13 cellular contexts compared by ENCODE assay signal in genomic region chr14:65070710-65071033, GRCh38. TPM values are rescaled to one million over a fixed set of nuclear protein-coding genes. Genes with fewer than 3 reads are reported as not detected.
DNase-seq lines count a peak whose midpoint lies in the region; ATAC-seq and TF ChIP-seq lines count a peak whose summit lies in the region.
"Had no signal": no experiment of that assay in that cellular context is flagged by ENCODE, and none has a peak within 500 bp of the region (broad histone marks: within the 10 kb centered on the region; RNA-seq: fewer than 3 reads in every experiment).

No MANE protein-coding gene starts in this region.

- H2BK5ac ChIP-seq in mesenchymal stem cell (ENCODE audit: low read depth, low read length, poor library complexity, severe bottlenecking), result no peak overlapping the region

- no peaks in the 10 kb centered on the region for H3K27me3 ChIP-seq in SJCRH30
- H3K27me3 ChIP-seq in mesenchymal stem cell (ENCODE audit: control insufficient read depth in 1 of 2, insufficient read depth in 1 of 2, low read length in 2 of 2), result no peaks in the 10 kb centered on the region
- H3K27me3 ChIP-seq: BLaER1 had no signal

- H3K4me2 ChIP-seq in mesenchymal stem cell (ENCODE audit: low read length, poor library complexity, severe bottlenecking), result no peak overlapping the region
- H3K4me2 ChIP-seq: BLaER1 had no signal

- no peak overlapping the region for H2BK15ac ChIP-seq in mesenchymal stem cell (ENCODE audit: low read depth, poor library complexity, severe bottlenecking)

- no peak overlapping the region for H4K8ac ChIP-seq in mesenchymal stem cell (ENCODE audit: low read length)

- H4K91ac ChIP-seq in mesenchymal stem cell (ENCODE audit: low read length), result no peak overlapping the region

- H2AFZ ChIP-seq in mesenchymal stem cell (ENCODE audit: low read depth, low read length), result no peak overlapping the region

- no peak overlapping the region for H3K9ac ChIP-seq in mesenchymal stem cell (ENCODE audit: low read length)
- H3K9ac ChIP-seq: BLaER1 had no signal

- no peaks in the 10 kb centered on the region for H3K36me3 ChIP-seq in SJCRH30
- H3K36me3 ChIP-seq in mesenchymal stem cell (ENCODE audit: control insufficient read depth in 1 of 2, insufficient read depth in 2 of 2, low read depth in 1 of 2, low read length in 2 of 2), result peaks cover 44 to 88% of the 10 kb centered on the region in 2 experiments

- H3K79me1 ChIP-seq in mesenchymal stem cell (replicated peaks; ENCODE audit: low read length, poor library complexity, severe bottlenecking), result peaks cover 27% of the 10 kb centered on the region

- H3K23ac ChIP-seq in mesenchymal stem cell (ENCODE audit: low read length in 2 of 2), result no peak overlapping the region

- no peaks in the 10 kb centered on the region for H3K9me3 ChIP-seq in SJCRH30 (replicated peaks)
- no peaks in the 10 kb centered on the region for H3K9me3 ChIP-seq in mesenchymal stem cell (ENCODE audit: control insufficient read depth, low read length)
- H3K9me3 ChIP-seq: BLaER1 had no signal

- no peak for TF ChIP-seq CTCF in C4-2B (conservative IDR thresholded peaks at IDR 0.05)

- no peak overlapping the region for H3K14ac ChIP-seq in mesenchymal stem cell (ENCODE audit: low read length in 2 of 2)

- H2AK5ac ChIP-seq in mesenchymal stem cell (ENCODE audit: low read length, severe bottlenecking), result no peak overlapping the region

- ATAC-seq in GM19467 (IDR thresholded peaks at IDR 0.05; ENCODE audit: unreplicated experiment), result peak; percentile 45
- ATAC-seq: K562; stimulated activated memory B cell treated with anti-CD40 and anti-IgM and Interleukin-4, amounts not matched to agents 10 μg/mL and 1 μg/mL and 100 μg/mL, for 72 hours had no signal

- no peak overlapping the region for H2BK120ac ChIP-seq in mesenchymal stem cell (ENCODE audit: low read depth, low read length)

- 95% methylated on average over 4 of the region's 4 CpGs for WGBS in mesenchymal stem cell

- no peak overlapping the region for H3K18ac ChIP-seq in mesenchymal stem cell (ENCODE audit: low read depth in 1 of 2, low read length in 2 of 2)

- no peaks in the 10 kb centered on the region for H3K4me1 ChIP-seq in SJCRH30
- peaks cover 5% of the 10 kb centered on the region for H3K4me1 ChIP-seq in mesenchymal stem cell (ENCODE audit: control insufficient read depth, insufficient read depth, low read depth, low read length)

- H3K27ac ChIP-seq in C4-2B (peak overlapping the region; percentile 55), SJCRH30 (no peak overlapping the region), mesenchymal stem cell (ENCODE audit: low read length, poor library complexity, severe bottlenecking) (no peak overlapping the region)
- H3K27ac ChIP-seq: BLaER1 had no signal

- DNase-seq in NCI-H69 (lab: John Stamatoyannopoulos, UW) (peak; percentile 86), iPS-NIHi11 (ENCODE audit: low spot score) (peak; percentile 25), SJCRH30 (no peak), NCI-H524 (lab: John Stamatoyannopoulos, UW) (no peak), mesenchymal stem cell (no peak)
- no peak for DNase-seq in activated effector memory CD4-positive, alpha-beta T cell treated with Interleukin-2 at 50 U/mL for 16 hours
- DNase-seq: immature natural killer cell, retina had no signal

- no peak overlapping the region for H3K4ac ChIP-seq in mesenchymal stem cell (ENCODE audit: low read depth in 1 of 2, low read length in 2 of 2)

- H3K4me3 ChIP-seq in SJCRH30, result no peak overlapping the region
- H3K4me3 ChIP-seq in mesenchymal stem cell (ENCODE audit: insufficient read depth in 1 of 2, low read depth in 1 of 2, low read length in 2 of 2), result no peak overlapping the region
- H3K4me3 ChIP-seq: BLaER1, K562 had no signal

- no peak overlapping the region for H2BK12ac ChIP-seq in mesenchymal stem cell (ENCODE audit: low read length in 2 of 2)

RNA-seq across cellular contexts. Expression of gene MAX, which starts 31.6 kb away (rescaled TPM):
- total RNA-seq in SJCRH30 (2014; rRNA removed; shearing (Covaris generic)), result 37.4 and 41.8 TPM in 2 replicates
- polyA plus RNA-seq in mesenchymal stem cell (2013, experiment 1 of 2), result 85.2 TPM
- polyA plus RNA-seq in mesenchymal stem cell (2013, experiment 2 of 2), result 85.6 TPM

Comparison
In these comparisons a context has a peak if more than half of its experiments do, and no peak if none do; other contexts are left out.
1. DNase-seq: peak in NCI-H69 (single experiment) and iPS-NIHi11 (single experiment); none in SJCRH30 (0 of 2), NCI-H524 (0 of 2), mesenchymal stem cell (single experiment) and activated effector memory CD4-positive, alpha-beta T cell treated with Interleukin-2 at 50 U/mL for 16 hours (single experiment).